ENCODE assay signal across 24 cellular contexts in the genomic region with DNA sequence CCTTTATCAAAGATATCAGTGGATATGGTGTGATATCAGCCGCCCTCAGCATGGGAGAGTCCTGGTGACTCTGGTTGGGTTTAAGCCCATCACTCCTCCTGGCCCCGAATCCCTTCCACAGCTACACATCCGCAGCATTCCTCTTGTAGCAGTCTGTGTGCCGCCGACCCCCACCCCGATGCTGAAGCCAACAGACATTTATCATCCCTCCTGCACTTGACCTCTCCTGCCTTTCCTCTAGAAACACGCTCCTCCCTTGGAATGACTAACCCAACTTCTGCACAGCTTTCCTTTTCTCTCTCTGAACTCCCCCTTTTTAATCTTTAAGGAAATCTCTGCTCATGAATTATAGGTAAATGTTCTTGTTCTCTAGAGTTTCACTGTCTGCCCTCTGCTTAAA.
DNase-seq lines count a peak whose midpoint lies in the region; ATAC-seq and TF ChIP-seq lines count a peak whose summit lies in the region.
"Had no signal": no experiment of that assay in that cellular context is flagged by ENCODE, and none has a peak within 500 bp of the region (broad histone marks: within the 10 kb centered on the region; RNA-seq: fewer than 3 reads in every experiment).

No MANE protein-coding gene starts in this region.

- H3F3A ChIP-seq in GM23338 (replicated peaks; ENCODE audit: low read depth) (no peaks in the 10 kb centered on the region), PC-9 (ENCODE audit: insufficient read depth, low read depth) (no peaks in the 10 kb centered on the region)

- no peaks in the 10 kb centered on the region for H3K9me3 ChIP-seq in PC-9 (ENCODE audit: insufficient read depth, low read depth)
- H3K9me3 ChIP-seq: tibial artery had no signal

- H3K27me3 ChIP-seq in GM23338 (ENCODE audit: insufficient read depth) (no peaks in the 10 kb centered on the region), brain microvascular endothelial cell (replicated peaks) (no peaks in the 10 kb centered on the region), PC-9 (ENCODE audit: insufficient read depth, low read depth) (peaks cover under 1% of the 10 kb centered on the region; the same call in 1 of the 2 replicates)
- H3K27me3 ChIP-seq: tibial artery had no signal

- in situ Hi-C loops in brain microvascular endothelial cell (cut with HindIII; ENCODE audit: low pct_ligation_motif_present, low sequenced_read_pairs): no loop called here

- H3K4me2 ChIP-seq in GM23338: no peak overlapping the region
- no peak overlapping the region for H3K4me2 ChIP-seq in PC-9

- TF ChIP-seq CTCF in GM23338 (conservative IDR thresholded peaks at IDR 0.05; ENCODE audit: low read depth in 2 of 2) (no peak), brain microvascular endothelial cell (IDR thresholded peaks at IDR 0.05; ENCODE audit: low read depth, low read length, missing control alignments) (no peak), PC-9 (conservative IDR thresholded peaks at IDR 0.05) (no peak)

- H3K79me2 ChIP-seq in GM23338 (replicated peaks; ENCODE audit: insufficient read depth): no peaks in the 10 kb centered on the region
- H3K79me2 ChIP-seq in PC-9 (ENCODE audit: low read depth): no peaks in the 10 kb centered on the region

- no peaks in the 10 kb centered on the region for H3K4me1 Mint-ChIP-seq in GM23338
- H3K4me1 Mint-ChIP-seq: activated T-helper 17 cell treated with anti-CD3 and anti-CD28 coated beads, Interleukin-2, amount 50 U/mL, for 72 hours had no signal

- intact Hi-C loops in PC-9 (cut with micrococcal nuclease; ENCODE audit: unreplicated experiment): no loop called here

- H3K4me3 ChIP-seq in GM23338 (no peak overlapping the region), brain microvascular endothelial cell (ENCODE audit: low read depth, low read length) (no peak overlapping the region), PC-9 (no peak overlapping the region)
- H3K4me3 ChIP-seq: tibial artery had no signal

- H3K27ac ChIP-seq in GM23338 (ENCODE audit: low read depth) (no peak overlapping the region), brain microvascular endothelial cell (no peak overlapping the region), PC-9 (no peak overlapping the region)
- H3K27ac ChIP-seq: tibial artery had no signal

- H3K4me1 ChIP-seq in GM23338 (ENCODE audit: insufficient read depth): no peaks in the 10 kb centered on the region
- H3K4me1 ChIP-seq in PC-9 (replicated peaks; ENCODE audit: insufficient read depth): no peaks in the 10 kb centered on the region
- H3K4me1 ChIP-seq: tibial artery had no signal

- no peak overlapping the region for H3K4me3 Mint-ChIP-seq in GM23338
- H3K4me3 Mint-ChIP-seq: activated CD4-positive, alpha-beta T cell treated with anti-CD3 and anti-CD28 coated beads, Interleukin-2, amount 10 ng/mL, durations not matched to agents 7 days and 5 days; activated CD8-positive, alpha-beta memory T cell treated with anti-CD3 and anti-CD28 coated beads, Interleukin-2, amount 10 ng/mL, durations not matched to agents 7 days and 5 days; activated T-helper 17 cell treated with anti-CD3 and anti-CD28 coated beads, Interleukin-2, amount 50 U/mL, for 72 hours; CD4-positive, CD25-positive, alpha-beta regulatory T cell; dendritic cell treated with granulocyte-macrophage colony-stimulating factor and Interleukin-4, amounts not matched to agents 40 ng/mL and 50 ng/mL, for 4 days had no signal

- no peaks in the 10 kb centered on the region for H4K20me1 ChIP-seq in GM23338 (replicated peaks; ENCODE audit: insufficient read depth)
- no peaks in the 10 kb centered on the region for H4K20me1 ChIP-seq in PC-9 (ENCODE audit: insufficient read depth)

- 0 out of 2 replicates have a peak, but pooled peaks cover 3% of the 10 kb centered on the region for H3K36me3 ChIP-seq in GM23338 (ENCODE audit: insufficient read depth)
- no peaks in the 10 kb centered on the region for H3K36me3 ChIP-seq in brain microvascular endothelial cell (replicated peaks)
- no peaks in the 10 kb centered on the region for H3K36me3 ChIP-seq in PC-9 (ENCODE audit: low read depth)
- H3K36me3 ChIP-seq: tibial artery had no signal

- H2AFZ ChIP-seq in GM23338: peak overlapping the region; percentile 33; the same call in 1 of the 2 replicates
- H2AFZ ChIP-seq in PC-9: no peak overlapping the region

- peaks cover 23% of the 10 kb centered on the region for H3K9me3 Mint-ChIP-seq in GM23338

- POLR2A ChIA-PET in PC-9 (lab: Charles Lee; ENCODE audit: unreplicated experiment): no interaction called here

- H3K27ac Mint-ChIP-seq in GM23338: no peak overlapping the region
- H3K27ac Mint-ChIP-seq: activated CD4-positive, alpha-beta T cell treated with anti-CD3 and anti-CD28 coated beads, Interleukin-2, amount 10 ng/mL, durations not matched to agents 7 days and 5 days; activated CD8-positive, alpha-beta memory T cell treated with anti-CD3 and anti-CD28 coated beads, Interleukin-2, amount 10 ng/mL, durations not matched to agents 7 days and 5 days; activated T-helper 17 cell treated with anti-CD3 and anti-CD28 coated beads, Interleukin-2, amount 50 U/mL, for 72 hours; CD4-positive, CD25-positive, alpha-beta regulatory T cell; dendritic cell treated with granulocyte-macrophage colony-stimulating factor and Interleukin-4, amounts not matched to agents 40 ng/mL and 50 ng/mL, for 4 days had no signal

- BruUV-seq in PC-9 (replicated peaks; lab: Mats Ljungman, UMichigan): no TSS peak

- H3K27me3 Mint-ChIP-seq in GM23338 (ENCODE audit: insufficient read depth, low read depth, poor library complexity): peaks cover 4% of the 10 kb centered on the region
- H3K27me3 Mint-ChIP-seq: activated CD4-positive, alpha-beta T cell treated with anti-CD3 and anti-CD28 coated beads, Interleukin-2, amount 10 ng/mL, durations not matched to agents 7 days and 5 days; activated CD8-positive, alpha-beta memory T cell treated with anti-CD3 and anti-CD28 coated beads, Interleukin-2, amount 10 ng/mL, durations not matched to agents 7 days and 5 days; activated T-helper 17 cell treated with anti-CD3 and anti-CD28 coated beads, Interleukin-2, amount 50 U/mL, for 72 hours; CD4-positive, CD25-positive, alpha-beta regulatory T cell; dendritic cell treated with granulocyte-macrophage colony-stimulating factor and Interleukin-4, amounts not matched to agents 40 ng/mL and 50 ng/mL, for 4 days had no signal

- no peak for DNase-seq in GM23338 (ENCODE audit: low spot score)
- DNase-seq in NCI-H2227 (lab: John Stamatoyannopoulos, UW; ENCODE audit: unreplicated experiment): peak; percentile 32
- DNase-seq in brain microvascular endothelial cell: peak; percentile 7
- DNase-seq in left kidney (ENCODE audit: low read depth, low spot score): peak; percentile 75
- no peak for DNase-seq in PC-9
- no peak for DNase-seq in SIG-M5 (lab: John Stamatoyannopoulos, UW)
- DNase-seq in NCI-H1417 treated with DMSO at 0.1 percent for 48 hours (lab: John Stamatoyannopoulos, UW): no peak
- DNase-seq: activated CD4-positive, alpha-beta T cell treated with anti-CD3 and anti-CD28 coated beads, Interleukin-2, amount 10 ng/mL, durations not matched to agents 7 days and 5 days; activated CD8-positive, alpha-beta memory T cell treated with anti-CD3 and anti-CD28 coated beads, Interleukin-2, amount 10 ng/mL, durations not matched to agents 7 days and 5 days; CD4-positive, CD25-positive, alpha-beta regulatory T cell; DMS 273 treated with DMSO at 0.1 percent for 48 hours; immature natural killer cell; NCI-H1092; NCI-H2029; nucleus accumbens; PC-3; small intestine; stimulated activated CD4-positive, alpha-beta T cell treated with anti-CD3 and anti-CD28 coated beads, Interleukin-2, amount 100 ng/mL, for 48 hours; stimulated activated naive CD8-positive, alpha-beta T cell treated with anti-CD3 and anti-CD28 coated beads, Interleukin-15, Interleukin-2, amounts not matched to agents 100 U/mL and 50 U/mL, for 24 hours; T-helper 2 cell; tibial artery had no signal

- H3K36me3 Mint-ChIP-seq in GM23338 (ENCODE audit: low read depth): peaks cover 13% of the 10 kb centered on the region

- CTCF ChIA-PET in PC-9 (lab: Charles Lee): no interaction called here

- peaks cover 10% of the 10 kb centered on the region for H3K9me2 ChIP-seq in GM23338 (ENCODE audit: insufficient read depth)
- no peaks in the 10 kb centered on the region for H3K9me2 ChIP-seq in PC-9 (ENCODE audit: insufficient read depth)

- no peak for ATAC-seq in GM23338
- ATAC-seq in HG03378 (IDR thresholded peaks at IDR 0.05; ENCODE audit: unreplicated experiment): no peak
- ATAC-seq: activated CD8-positive, alpha-beta memory T cell treated with anti-CD3 and anti-CD28 coated beads, Interleukin-2, amount 10 ng/mL, durations not matched to agents 7 days and 5 days; activated T-helper 17 cell treated with anti-CD3 and anti-CD28 coated beads, Interleukin-2, amount 50 U/mL, for 72 hours; PC-3; stimulated activated naive CD8-positive, alpha-beta T cell treated with anti-CD3 and anti-CD28 coated beads, Interleukin-15, Interleukin-2, amounts not matched to agents 100 U/mL and 50 U/mL, for 24 hours had no signal

TF ChIP-seq in GM23338, 12 proteins besides CTCF, POLR2A, EP300 and RAD21 (continues in another document):
- TF ChIP-seq, protein P1, sequence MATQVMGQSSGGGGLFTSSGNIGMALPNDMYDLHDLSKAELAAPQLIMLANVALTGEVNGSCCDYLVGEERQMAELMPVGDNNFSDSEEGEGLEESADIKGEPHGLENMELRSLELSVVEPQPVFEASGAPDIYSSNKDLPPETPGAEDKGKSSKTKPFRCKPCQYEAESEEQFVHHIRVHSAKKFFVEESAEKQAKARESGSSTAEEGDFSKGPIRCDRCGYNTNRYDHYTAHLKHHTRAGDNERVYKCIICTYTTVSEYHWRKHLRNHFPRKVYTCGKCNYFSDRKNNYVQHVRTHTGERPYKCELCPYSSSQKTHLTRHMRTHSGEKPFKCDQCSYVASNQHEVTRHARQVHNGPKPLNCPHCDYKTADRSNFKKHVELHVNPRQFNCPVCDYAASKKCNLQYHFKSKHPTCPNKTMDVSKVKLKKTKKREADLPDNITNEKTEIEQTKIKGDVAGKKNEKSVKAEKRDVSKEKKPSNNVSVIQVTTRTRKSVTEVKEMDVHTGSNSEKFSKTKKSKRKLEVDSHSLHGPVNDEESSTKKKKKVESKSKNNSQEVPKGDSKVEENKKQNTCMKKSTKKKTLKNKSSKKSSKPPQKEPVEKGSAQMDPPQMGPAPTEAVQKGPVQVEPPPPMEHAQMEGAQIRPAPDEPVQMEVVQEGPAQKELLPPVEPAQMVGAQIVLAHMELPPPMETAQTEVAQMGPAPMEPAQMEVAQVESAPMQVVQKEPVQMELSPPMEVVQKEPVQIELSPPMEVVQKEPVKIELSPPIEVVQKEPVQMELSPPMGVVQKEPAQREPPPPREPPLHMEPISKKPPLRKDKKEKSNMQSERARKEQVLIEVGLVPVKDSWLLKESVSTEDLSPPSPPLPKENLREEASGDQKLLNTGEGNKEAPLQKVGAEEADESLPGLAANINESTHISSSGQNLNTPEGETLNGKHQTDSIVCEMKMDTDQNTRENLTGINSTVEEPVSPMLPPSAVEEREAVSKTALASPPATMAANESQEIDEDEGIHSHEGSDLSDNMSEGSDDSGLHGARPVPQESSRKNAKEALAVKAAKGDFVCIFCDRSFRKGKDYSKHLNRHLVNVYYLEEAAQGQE (IDR thresholded peaks at IDR 0.05; ENCODE audit: unreplicated experiment): no peak

Comparison
In these comparisons a context has a peak if more than half of its experiments do, and no peak if none do; other contexts are left out.
1. DNase-seq: peak in NCI-H2227 (single experiment), brain microvascular endothelial cell (single experiment) and left kidney (single experiment); none in GM23338 (single experiment), PC-9 (0 of 2), SIG-M5 (single experiment) and NCI-H1417 treated with DMSO at 0.1 percent for 48 hours (single experiment).